In the genomic region with DNA sequence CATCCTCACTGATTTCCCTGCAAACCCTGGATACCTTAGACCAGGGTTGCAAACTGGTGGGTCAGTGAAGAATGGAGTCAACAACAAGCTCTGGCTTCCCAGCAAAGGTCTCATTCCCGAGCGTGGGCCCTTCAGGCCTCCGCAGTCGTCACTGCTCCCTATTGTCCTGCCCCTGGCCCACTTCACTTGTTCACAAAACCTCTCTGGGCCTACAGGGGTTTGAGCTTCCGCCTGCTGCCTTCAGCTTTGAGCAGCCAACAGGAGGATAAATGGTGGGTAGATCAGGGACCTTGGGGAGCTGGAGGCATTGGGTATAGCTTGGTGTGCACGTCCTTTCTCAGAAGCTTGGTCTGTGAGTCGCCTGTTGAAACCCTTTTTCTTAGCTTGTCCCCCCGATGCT, we compare ENCODE assay signal across 15 cellular contexts.
"Had no signal": no experiment of that assay in that cellular context is flagged by ENCODE, and none has a peak within 500 bp of the region (broad histone marks: within the 10 kb centered on the region; RNA-seq: fewer than 3 reads in every experiment).

No MANE protein-coding gene starts in this region.

- H3K4me3 ChIP-seq: MG63, SJSA1, SK-N-MC had no signal

- H3K27me3 ChIP-seq: MG63, SJSA1 had no signal

- H3K27ac ChIP-seq: SJSA1, SK-N-MC had no signal

- DNase-seq: IMR-90, KG1, MG63, NCI-H1092, NCI-H1105 treated with DMSO at 0.1 percent for 48 hours, NCI-H1417 treated with DMSO at 0.1 percent for 48 hours, NCI-H1930, NCI-H2081, NCI-H2107, NCI-H2227 treated with DMSO at 0.1 percent for 48 hours, NCI-H774, Right ventricle myocardium superior, SIG-M5 had no signal

- H3K9me3 ChIP-seq: MG63, SJSA1 had no signal
